8 cellular contexts compared by ENCODE assay signal in the genomic region with DNA sequence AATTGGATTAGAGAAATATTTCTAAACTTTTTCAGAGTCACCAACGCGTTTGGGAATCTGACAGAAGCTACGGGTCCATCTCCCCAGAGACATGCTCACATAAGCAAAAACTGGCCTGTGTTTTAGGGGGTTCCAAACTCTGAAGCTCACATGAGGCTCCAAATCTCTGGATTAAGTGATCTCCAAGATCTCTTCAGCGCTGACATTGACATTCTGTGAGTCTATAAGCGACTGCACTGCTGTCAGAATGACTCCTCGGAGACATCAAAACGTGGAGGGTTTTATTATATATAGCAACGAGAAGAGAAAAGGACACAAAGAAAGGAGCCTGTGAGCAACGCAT. TPM values are rescaled to one million over a fixed set of nuclear protein-coding genes. Genes with fewer than 3 reads are reported as not detected.
DNase-seq lines count a peak whose midpoint lies in the region; ATAC-seq and TF ChIP-seq lines count a peak whose summit lies in the region.

No MANE protein-coding gene starts in this region.

- H3K27me3 Mint-ChIP-seq in GM23338 (ENCODE audit: insufficient read depth, low read depth, poor library complexity) = peaks cover 22% of the 10 kb centered on the region

- H3K4me3 ChIP-seq in GM23338 = peak overlapping the region; percentile 66
- H3K4me3 ChIP-seq in WERI-Rb-1 (ENCODE audit: low read depth, low read length) = peak overlapping the region; percentile 46
- H3K4me3 ChIP-seq in skeletal muscle satellite cell (ENCODE audit: low read length) = peak overlapping the region; percentile 63

- H3K36me3 Mint-ChIP-seq in GM23338 (ENCODE audit: low read depth) = no peaks in the 10 kb centered on the region

- no peaks in the 10 kb centered on the region for H3K9me2 ChIP-seq in GM23338 (ENCODE audit: insufficient read depth)

- peaks cover 23% of the 10 kb centered on the region for H3K4me1 Mint-ChIP-seq in GM23338

- H3K36me3 ChIP-seq in GM23338 (ENCODE audit: insufficient read depth) (no peaks in the 10 kb centered on the region), WERI-Rb-1 (no peaks in the 10 kb centered on the region), skeletal muscle satellite cell (ENCODE audit: insufficient read depth, low read length) (no peaks in the 10 kb centered on the region)

- H3K27ac Mint-ChIP-seq in GM23338 = no peak overlapping the region

- peaks cover 22% of the 10 kb centered on the region for H3K4me1 ChIP-seq in GM23338 (ENCODE audit: insufficient read depth)
- H3K4me1 ChIP-seq in skeletal muscle satellite cell (ENCODE audit: control insufficient read depth, insufficient read depth, low read length) = peaks cover 32% of the 10 kb centered on the region

- H3K9ac ChIP-seq in skeletal muscle satellite cell (ENCODE audit: low read depth, low read length) = peak overlapping the region; percentile 66

- H3F3A ChIP-seq in GM23338 (replicated peaks; ENCODE audit: low read depth) = no peaks in the 10 kb centered on the region

- H3K9me3 ChIP-seq in WERI-Rb-1 (ENCODE audit: severe bottlenecking) (no peaks in the 10 kb centered on the region), skeletal muscle satellite cell (replicated peaks; ENCODE audit: low read length) (no peaks in the 10 kb centered on the region)

- H3K9me3 Mint-ChIP-seq in GM23338 = no peaks in the 10 kb centered on the region

- DNase-seq in GM23338 (ENCODE audit: low spot score) (no peak), WERI-Rb-1 (no peak), foreskin melanocyte (peak; percentile 21), NCI-H1694 (lab: John Stamatoyannopoulos, UW) (no peak), COR-L47 (lab: John Stamatoyannopoulos, UW) (no peak), amniotic stem cell (lab: John Stamatoyannopoulos, UW) (no peak)

- peak overlapping the region; percentile 99 for H2AFZ ChIP-seq in GM23338

- peak overlapping the region; percentile 96 for H3K4me2 ChIP-seq in GM23338
- H3K4me2 ChIP-seq in skeletal muscle satellite cell (ENCODE audit: low read length) = peak overlapping the region; percentile 82

- ATAC-seq in GM23338 = no peak
- ATAC-seq in HG03571 (IDR thresholded peaks at IDR 0.05; ENCODE audit: unreplicated experiment) = no peak

- H3K4me3 Mint-ChIP-seq in GM23338 = peak overlapping the region; percentile 75

- no peak overlapping the region for H3K27ac ChIP-seq in GM23338 (ENCODE audit: low read depth)
- H3K27ac ChIP-seq in WERI-Rb-1 = peak overlapping the region; percentile 95

- H3K27me3 ChIP-seq in GM23338 (ENCODE audit: insufficient read depth) = peaks cover 28% of the 10 kb centered on the region
- no peaks in the 10 kb centered on the region for H3K27me3 ChIP-seq in WERI-Rb-1 (ENCODE audit: insufficient read depth, low read depth, severe bottlenecking)
- H3K27me3 ChIP-seq in skeletal muscle satellite cell (ENCODE audit: control insufficient read depth, insufficient read depth, low read length) = no peaks in the 10 kb centered on the region

- H4K20me1 ChIP-seq in GM23338 (replicated peaks; ENCODE audit: insufficient read depth) = peaks cover 19% of the 10 kb centered on the region

- peaks cover 26% of the 10 kb centered on the region for H3K79me2 ChIP-seq in GM23338 (replicated peaks; ENCODE audit: insufficient read depth)

- TF ChIP-seq CTCF in GM23338 (conservative IDR thresholded peaks at IDR 0.05; ENCODE audit: low read depth in 2 of 2) (no peak), WERI-Rb-1 (IDR thresholded peaks at IDR 0.05; ENCODE audit: low read depth, low read length) (no peak)

TF ChIP-seq in GM23338, 12 proteins besides CTCF, POLR2A, EP300 and RAD21 (continues in another document):
- TF ChIP-seq NANOG (IDR thresholded peaks at IDR 0.05; ENCODE audit: borderline replicate concordance) (no peak), CREB1 (CRISPR knock-in tag; IDR thresholded peaks at IDR 0.05; ENCODE audit: low read depth) (no peak), EZH2 (IDR thresholded peaks at IDR 0.05; ENCODE audit: low read depth, unreplicated experiment) (no peak), JUNB (IDR thresholded peaks at IDR 0.05; ENCODE audit: unreplicated experiment) (no peak), ZNF331 (CRISPR knock-in tag; IDR thresholded peaks at IDR 0.05; ENCODE audit: low read depth) (no peak), EZH2phosphoT487 (IDR thresholded peaks at IDR 0.05; ENCODE audit: unreplicated experiment) (no peak), ZNF114 (CRISPR knock-in tag; IDR thresholded peaks at IDR 0.05) (no peak)
- TF ChIP-seq, protein P1, sequence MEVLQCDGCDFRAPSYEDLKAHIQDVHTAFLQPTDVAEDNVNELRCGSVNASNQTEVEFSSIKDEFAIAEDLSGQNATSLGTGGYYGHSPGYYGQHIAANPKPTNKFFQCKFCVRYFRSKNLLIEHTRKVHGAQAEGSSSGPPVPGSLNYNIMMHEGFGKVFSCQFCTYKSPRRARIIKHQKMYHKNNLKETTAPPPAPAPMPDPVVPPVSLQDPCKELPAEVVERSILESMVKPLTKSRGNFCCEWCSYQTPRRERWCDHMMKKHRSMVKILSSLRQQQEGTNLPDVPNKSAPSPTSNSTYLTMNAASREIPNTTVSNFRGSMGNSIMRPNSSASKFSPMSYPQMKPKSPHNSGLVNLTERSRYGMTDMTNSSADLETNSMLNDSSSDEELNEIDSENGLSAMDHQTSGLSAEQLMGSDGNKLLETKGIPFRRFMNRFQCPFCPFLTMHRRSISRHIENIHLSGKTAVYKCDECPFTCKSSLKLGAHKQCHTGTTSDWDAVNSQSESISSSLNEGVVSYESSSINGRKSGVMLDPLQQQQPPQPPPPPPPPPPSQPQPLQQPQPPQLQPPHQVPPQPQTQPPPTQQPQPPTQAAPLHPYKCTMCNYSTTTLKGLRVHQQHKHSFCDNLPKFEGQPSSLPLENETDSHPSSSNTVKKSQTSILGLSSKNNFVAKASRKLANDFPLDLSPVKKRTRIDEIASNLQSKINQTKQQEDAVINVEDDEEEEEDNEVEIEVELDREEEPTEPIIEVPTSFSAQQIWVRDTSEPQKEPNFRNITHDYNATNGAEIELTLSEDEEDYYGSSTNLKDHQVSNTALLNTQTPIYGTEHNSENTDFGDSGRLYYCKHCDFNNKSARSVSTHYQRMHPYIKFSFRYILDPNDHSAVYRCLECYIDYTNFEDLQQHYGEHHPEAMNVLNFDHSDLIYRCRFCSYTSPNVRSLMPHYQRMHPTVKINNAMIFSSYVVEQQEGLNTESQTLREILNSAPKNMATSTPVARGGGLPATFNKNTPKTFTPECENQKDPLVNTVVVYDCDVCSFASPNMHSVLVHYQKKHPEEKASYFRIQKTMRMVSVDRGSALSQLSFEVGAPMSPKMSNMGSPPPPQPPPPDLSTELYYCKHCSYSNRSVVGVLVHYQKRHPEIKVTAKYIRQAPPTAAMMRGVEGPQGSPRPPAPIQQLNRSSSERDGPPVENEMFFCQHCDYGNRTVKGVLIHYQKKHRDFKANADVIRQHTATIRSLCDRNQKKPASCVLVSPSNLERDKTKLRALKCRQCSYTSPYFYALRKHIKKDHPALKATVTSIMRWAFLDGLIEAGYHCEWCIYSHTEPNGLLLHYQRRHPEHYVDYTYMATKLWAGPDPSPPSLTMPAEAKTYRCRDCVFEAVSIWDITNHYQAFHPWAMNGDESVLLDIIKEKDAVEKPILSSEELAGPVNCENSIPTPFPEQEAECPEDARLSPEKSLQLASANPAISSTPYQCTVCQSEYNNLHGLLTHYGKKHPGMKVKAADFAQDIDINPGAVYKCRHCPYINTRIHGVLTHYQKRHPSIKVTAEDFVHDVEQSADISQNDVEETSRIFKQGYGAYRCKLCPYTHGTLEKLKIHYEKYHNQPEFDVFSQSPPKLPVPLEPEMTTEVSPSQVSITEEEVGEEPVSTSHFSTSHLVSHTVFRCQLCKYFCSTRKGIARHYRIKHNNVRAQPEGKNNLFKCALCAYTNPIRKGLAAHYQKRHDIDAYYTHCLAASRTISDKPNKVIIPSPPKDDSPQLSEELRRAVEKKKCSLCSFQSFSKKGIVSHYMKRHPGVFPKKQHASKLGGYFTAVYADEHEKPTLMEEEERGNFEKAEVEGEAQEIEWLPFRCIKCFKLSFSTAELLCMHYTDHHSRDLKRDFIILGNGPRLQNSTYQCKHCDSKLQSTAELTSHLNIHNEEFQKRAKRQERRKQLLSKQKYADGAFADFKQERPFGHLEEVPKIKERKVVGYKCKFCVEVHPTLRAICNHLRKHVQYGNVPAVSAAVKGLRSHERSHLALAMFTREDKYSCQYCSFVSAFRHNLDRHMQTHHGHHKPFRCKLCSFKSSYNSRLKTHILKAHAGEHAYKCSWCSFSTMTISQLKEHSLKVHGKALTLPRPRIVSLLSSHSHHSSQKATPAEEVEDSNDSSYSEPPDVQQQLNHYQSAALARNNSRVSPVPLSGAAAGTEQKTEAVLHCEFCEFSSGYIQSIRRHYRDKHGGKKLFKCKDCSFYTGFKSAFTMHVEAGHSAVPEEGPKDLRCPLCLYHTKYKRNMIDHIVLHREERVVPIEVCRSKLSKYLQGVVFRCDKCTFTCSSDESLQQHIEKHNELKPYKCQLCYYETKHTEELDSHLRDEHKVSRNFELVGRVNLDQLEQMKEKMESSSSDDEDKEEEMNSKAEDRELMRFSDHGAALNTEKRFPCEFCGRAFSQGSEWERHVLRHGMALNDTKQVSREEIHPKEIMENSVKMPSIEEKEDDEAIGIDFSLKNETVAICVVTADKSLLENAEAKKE (CRISPR knock-in tag; IDR thresholded peaks at IDR 0.05) = no peak

RNA-seq across cellular contexts. Expression of a gene that starts 0.6 kb away (rescaled TPM):
- 6.6 and 6.7 TPM in 2 replicates for total RNA-seq in GM23338 (2014; rRNA removed; shearing (Covaris generic))
- polyA plus RNA-seq in GM23338 (2016; fragmentation: Nextera tagmentation; extraction: Ambion mirVana) = 2.3 and 2.6 TPM in 2 replicates
- 8.4 and 8.5 TPM in 2 replicates for total RNA-seq in skeletal muscle satellite cell (2012; rRNA removed)
